Comparison of ENCODE assay signal across 28 cellular contexts in genomic region chr10:61613665-61614064, GRCh38. TPM values are rescaled to one million over a fixed set of nuclear protein-coding genes. Genes with fewer than 3 reads are reported as not detected.
"Had no signal": no experiment of that assay in that cellular context is flagged by ENCODE, and none has a peak within 500 bp of the region (broad histone marks: within the 10 kb centered on the region; RNA-seq: fewer than 3 reads in every experiment).

No MANE protein-coding gene starts in this region.

- ATAC-seq: stimulated activated effector memory CD8-positive, alpha-beta T cell treated with anti-CD3 and anti-CD28 coated beads, Interleukin-12 subunit alpha, Interleukin-12 subunit beta, amount 100 ng/mL, for 72 hours; stimulated activated memory B cell treated with anti-CD40 and anti-IgM and Interleukin-4, amounts not matched to agents 10 μg/mL and 1 μg/mL and 100 μg/mL, for 72 hours; stimulated activated naive B cell treated with anti-CD40 and anti-IgM and Interleukin-4, amounts not matched to agents 10 μg/mL and 1 μg/mL and 100 μg/mL, for 72 hours; stimulated activated naive CD8-positive, alpha-beta T cell treated with anti-CD3 and anti-CD28 coated beads, Interleukin-15, amount 100 ng/mL, for 72 hours; stimulated activated naive CD8-positive, alpha-beta T cell treated with anti-CD3 and anti-CD28 coated beads, Interleukin-15, Interleukin-2, amounts not matched to agents 100 U/mL and 50 U/mL, for 24 hours; upper lobe of right lung had no signal

- H3K27ac Mint-ChIP-seq: stimulated activated effector memory CD8-positive, alpha-beta T cell treated with anti-CD3 and anti-CD28 coated beads, Interleukin-12 subunit alpha, Interleukin-12 subunit beta, amount 100 ng/mL, for 72 hours; stimulated activated memory B cell treated with anti-CD40 and anti-IgM and Interleukin-4, amounts not matched to agents 10 μg/mL and 1 μg/mL and 100 μg/mL, for 72 hours; stimulated activated naive B cell treated with anti-CD40 and anti-IgM and Interleukin-4, amounts not matched to agents 10 μg/mL and 1 μg/mL and 100 μg/mL, for 72 hours; stimulated activated naive CD8-positive, alpha-beta T cell treated with anti-CD3 and anti-CD28 coated beads, Interleukin-15, amount 100 ng/mL, for 72 hours; stimulated activated naive CD8-positive, alpha-beta T cell treated with anti-CD3 and anti-CD28 coated beads, Interleukin-15, Interleukin-2, amounts not matched to agents 100 ng/mL and 50 ng/mL, for 24 hours; type B pancreatic cell had no signal

- H3K36me3 ChIP-seq: stomach, suprapubic skin, thoracic aorta, thyroid gland, tibial artery, tibial nerve, transverse colon, upper lobe of left lung, upper lobe of right lung, uterus, vagina had no signal

- H3K4me1 ChIP-seq: tibial nerve, vagina had no signal

- H3K4me3 ChIP-seq: stomach, suprapubic skin, testis, thoracic aorta, thyroid gland, tibial artery, tibial nerve, transverse colon, upper lobe of left lung, upper lobe of right lung, uterus, vagina had no signal

- H3K27ac ChIP-seq: stomach, suprapubic skin, testis, thoracic aorta, thyroid gland, tibial artery, tibial nerve, transverse colon, upper lobe of left lung, upper lobe of right lung, uterus, vagina had no signal

- H3K27me3 Mint-ChIP-seq: stimulated activated memory B cell treated with anti-CD40 and anti-IgM and Interleukin-4, amounts not matched to agents 10 μg/mL and 1 μg/mL and 100 μg/mL, for 72 hours; stimulated activated naive CD8-positive, alpha-beta T cell treated with anti-CD3 and anti-CD28 coated beads, Interleukin-15, amount 100 ng/mL, for 72 hours; type B pancreatic cell had no signal

- H3K36me3 Mint-ChIP-seq: stimulated activated effector memory CD8-positive, alpha-beta T cell treated with anti-CD3 and anti-CD28 coated beads, Interleukin-12 subunit alpha, Interleukin-12 subunit beta, amount 100 ng/mL, for 72 hours; stimulated activated memory B cell treated with anti-CD40 and anti-IgM and Interleukin-4, amounts not matched to agents 10 μg/mL and 1 μg/mL and 100 μg/mL, for 72 hours; stimulated activated naive B cell treated with anti-CD40 and anti-IgM and Interleukin-4, amounts not matched to agents 10 μg/mL and 1 μg/mL and 100 μg/mL, for 72 hours; type B pancreatic cell had no signal

- H3K9me3 Mint-ChIP-seq: stimulated activated effector memory CD8-positive, alpha-beta T cell treated with anti-CD3 and anti-CD28 coated beads, Interleukin-12 subunit alpha, Interleukin-12 subunit beta, amount 100 ng/mL, for 72 hours; stimulated activated memory B cell treated with anti-CD40 and anti-IgM and Interleukin-4, amounts not matched to agents 10 μg/mL and 1 μg/mL and 100 μg/mL, for 72 hours; stimulated activated naive B cell treated with anti-CD40 and anti-IgM and Interleukin-4, amounts not matched to agents 10 μg/mL and 1 μg/mL and 100 μg/mL, for 72 hours; stimulated activated naive CD8-positive, alpha-beta T cell treated with anti-CD3 and anti-CD28 coated beads, Interleukin-15, amount 100 ng/mL, for 72 hours; stimulated activated naive CD8-positive, alpha-beta T cell treated with anti-CD3 and anti-CD28 coated beads, Interleukin-15, Interleukin-2, amounts not matched to agents 100 ng/mL and 50 ng/mL, for 24 hours had no signal

- H3K27me3 ChIP-seq: stomach, suprapubic skin, testis, thyroid gland, tibial artery, tibial nerve, transverse colon, upper lobe of left lung, upper lobe of right lung, uterus, vagina had no signal

- H3K4me1 Mint-ChIP-seq: stimulated activated effector memory CD8-positive, alpha-beta T cell treated with anti-CD3 and anti-CD28 coated beads, Interleukin-12 subunit alpha, Interleukin-12 subunit beta, amount 100 ng/mL, for 72 hours; stimulated activated memory B cell treated with anti-CD40 and anti-IgM and Interleukin-4, amounts not matched to agents 10 μg/mL and 1 μg/mL and 100 μg/mL, for 72 hours; stimulated activated naive B cell treated with anti-CD40 and anti-IgM and Interleukin-4, amounts not matched to agents 10 μg/mL and 1 μg/mL and 100 μg/mL, for 72 hours; stimulated activated naive CD8-positive, alpha-beta T cell treated with anti-CD3 and anti-CD28 coated beads, Interleukin-15, amount 100 ng/mL, for 72 hours had no signal

- H3K9me3 ChIP-seq: stomach, suprapubic skin, testis, thoracic aorta, thyroid gland, tibial artery, tibial nerve, transverse colon, upper lobe of left lung, upper lobe of right lung, uterus, vagina had no signal

- H3K4me3 Mint-ChIP-seq: stimulated activated effector memory CD8-positive, alpha-beta T cell treated with anti-CD3 and anti-CD28 coated beads, Interleukin-12 subunit alpha, Interleukin-12 subunit beta, amount 100 ng/mL, for 72 hours; stimulated activated memory B cell treated with anti-CD40 and anti-IgM and Interleukin-4, amounts not matched to agents 10 μg/mL and 1 μg/mL and 100 μg/mL, for 72 hours; stimulated activated naive B cell treated with anti-CD40 and anti-IgM and Interleukin-4, amounts not matched to agents 10 μg/mL and 1 μg/mL and 100 μg/mL, for 72 hours; stimulated activated naive CD8-positive, alpha-beta T cell treated with anti-CD3 and anti-CD28 coated beads, Interleukin-15, amount 100 ng/mL, for 72 hours; stimulated activated naive CD8-positive, alpha-beta T cell treated with anti-CD3 and anti-CD28 coated beads, Interleukin-15, Interleukin-2, amounts not matched to agents 100 ng/mL and 50 ng/mL, for 24 hours; type B pancreatic cell had no signal

- DNase-seq: stimulated activated CD4-positive, alpha-beta T cell treated with anti-CD3 and anti-CD28 coated beads, Interleukin-2, amount 100 ng/mL, for 48 hours; stimulated activated CD4-positive, alpha-beta T cell treated with anti-CD3 and anti-CD28 coated beads, Interleukin-4, amount 100 ng/mL, for 1 hour; stimulated activated CD4-positive, alpha-beta T cell treated with anti-CD3 and anti-CD28 coated beads, Interleukin-4, amount 100 ng/mL, for 24 hours; stimulated activated CD4-positive, alpha-beta T cell treated with anti-CD3 and anti-CD28 coated beads, Interleukin-4, amount 100 ng/mL, for 4 hours; stimulated activated CD8-positive, alpha-beta memory T cell treated with anti-CD3 and anti-CD28 coated beads, Interleukin-4, amount 100 ng/mL, for 48 hours; stimulated activated naive B cell treated with anti-CD40 and anti-IgM and Interleukin-4, amounts not matched to agents 10 μg/mL and 1 μg/mL and 100 μg/mL, for 72 hours; stimulated activated naive CD4-positive, alpha-beta T cell; stimulated activated naive CD4-positive, alpha-beta T cell treated with Interleukin-2 at 50 U/mL for 16 hours; stimulated activated naive CD8-positive, alpha-beta T cell treated with anti-CD3 and anti-CD28 coated beads, Interleukin-15, amount 100 ng/mL, for 72 hours; stimulated activated naive CD8-positive, alpha-beta T cell treated with anti-CD3 and anti-CD28 coated beads, Interleukin-15, Interleukin-2, amounts not matched to agents 100 U/mL and 50 U/mL, for 24 hours; stomach; substantia nigra; testis; thyroid gland; tibial artery; transverse colon; trophoblast cell; upper lobe of left lung; upper lobe of right lung; uterus had no signal

RNA-seq across cellular contexts. Expression of gene CABCOCO1, which starts 49.1 kb away (rescaled TPM):
- total RNA-seq: suprapubic skin, tibial nerve, transverse colon, upper lobe of right lung, vagina had no signal
